In genomic region chr7:100586266-100587025, GRCh38 we compare ENCODE assay signal across 1 cellular context.
TF ChIP-seq lines count a peak whose summit lies in the region.

Gene FBXO24 (plus strand): TSS chr7:100586328. CDS start chr7:100586626, 298 bp downstream.

TF ChIP-seq in HEK293, 187 proteins besides CTCF, POLR2A, EP300 and RAD21 (continued from another document):
- no peak for TF ChIP-seq ZNF354C (tag by site-specific recombination; IDR thresholded peaks at IDR 0.05; ENCODE audit: borderline replicate concordance, low read depth)
- TF ChIP-seq ZNF114 (tag by site-specific recombination; IDR thresholded peaks at IDR 0.05) = no peak
- TF ChIP-seq ZNF175 (tag by site-specific recombination; IDR thresholded peaks at IDR 0.05) = no peak
- 0 out of 2 replicates have a peak, but pooled peaks have one; percentile 66 for TF ChIP-seq PATZ1 (tag by site-specific recombination; IDR thresholded peaks at IDR 0.05)
- peak; percentile 10; the same call in 1 of the 2 replicates for TF ChIP-seq EGR2 (tag by site-specific recombination; IDR thresholded peaks at IDR 0.05; ENCODE audit: low read depth)
- TF ChIP-seq ZNF16 (tag by site-specific recombination; IDR thresholded peaks at IDR 0.05; ENCODE audit: low read depth) = no peak
- no peak for TF ChIP-seq ZNF433 (tag by site-specific recombination; IDR thresholded peaks at IDR 0.05; ENCODE audit: low read depth)
- no peak for TF ChIP-seq REST (tag by site-specific recombination; IDR thresholded peaks at IDR 0.05)
- TF ChIP-seq ZNF239 (tag by site-specific recombination; IDR thresholded peaks at IDR 0.05) = no peak
- TF ChIP-seq ZNF324 (tag by site-specific recombination; IDR thresholded peaks at IDR 0.05) = no peak
- no peak for TF ChIP-seq ZNF174 (tag by site-specific recombination; IDR thresholded peaks at IDR 0.05)
- TF ChIP-seq ZNF223 (tag by site-specific recombination; IDR thresholded peaks at IDR 0.05) = no peak
- no peak for TF ChIP-seq BCL11A (tag by site-specific recombination; IDR thresholded peaks at IDR 0.05; ENCODE audit: low read depth)
- peak; percentile 99 for TF ChIP-seq GLIS2 (tag by site-specific recombination; IDR thresholded peaks at IDR 0.05)
- no peak for TF ChIP-seq ZBTB44 (tag by site-specific recombination; IDR thresholded peaks at IDR 0.05)
- peak; percentile 94 for TF ChIP-seq ZXDB (tag by site-specific recombination; IDR thresholded peaks at IDR 0.05)
- peak; percentile 55 for TF ChIP-seq ZIC2 (tag by site-specific recombination; IDR thresholded peaks at IDR 0.05)
- TF ChIP-seq ZNF596 (tag by site-specific recombination; IDR thresholded peaks at IDR 0.05) = no peak
- TF ChIP-seq ZNF670 (tag by site-specific recombination; IDR thresholded peaks at IDR 0.05; ENCODE audit: low read depth) = no peak
- peak; percentile 50; the same call in 1 of the 2 replicates for TF ChIP-seq ZBTB10 (tag by site-specific recombination; IDR thresholded peaks at IDR 0.05)
- no peak for TF ChIP-seq ZNF274 (IDR thresholded peaks at IDR 0.05; ENCODE audit: low read length)
- no peak for TF ChIP-seq ZNF274 (tag by site-specific recombination; IDR thresholded peaks at IDR 0.05; ENCODE audit: borderline replicate concordance)
- no peak for TF ChIP-seq ZNF391 (tag by site-specific recombination; IDR thresholded peaks at IDR 0.05; ENCODE audit: borderline replicate concordance, low read depth)
- no peak for TF ChIP-seq ZFP41 (tag by site-specific recombination; IDR thresholded peaks at IDR 0.05; ENCODE audit: borderline replicate concordance)
